32 cellular contexts compared by ENCODE assay signal in genomic region chr3:60307800-60308199, GRCh38.
"Had no signal": no experiment of that assay in that cellular context is flagged by ENCODE, and none has a peak within 500 bp of the region (broad histone marks: within the 10 kb centered on the region; RNA-seq: fewer than 3 reads in every experiment).

No MANE protein-coding gene starts in this region.

- H3K27me3 ChIP-seq: ascending aorta, cardiac muscle cell had no signal

- DNase-seq: activated CD4-positive, alpha-beta memory T cell treated with anti-CD3 and anti-CD28 coated beads, Interleukin-2, amount 10 ng/mL, durations not matched to agents 7 days and 5 days; activated CD4-positive, alpha-beta T cell treated with anti-CD3 and anti-CD28 coated beads for 1 hour; activated CD4-positive, alpha-beta T cell treated with anti-CD3 and anti-CD28 coated beads for 36 hours; activated CD4-positive, alpha-beta T cell treated with anti-CD3 and anti-CD28 coated beads for 48 hours; activated CD4-positive, alpha-beta T cell treated with anti-CD3 and anti-CD28 coated beads, Interleukin-2, amount 10 ng/mL, durations not matched to agents 7 days and 5 days; activated CD4-positive, alpha-beta T cell treated with anti-CD3 and anti-CD28 coated beads, Interleukin-2, amount 50 U/mL, for 48 hours; activated CD4-positive, CD25-positive, alpha-beta regulatory T cell; activated CD8-positive, alpha-beta memory T cell treated with anti-CD3 and anti-CD28 coated beads for 24 hours; activated CD8-positive, alpha-beta memory T cell treated with anti-CD3 and anti-CD28 coated beads, Interleukin-2, amount 10 ng/mL, durations not matched to agents 7 days and 5 days; activated CD8-positive, alpha-beta memory T cell treated with anti-CD3 and anti-CD28 coated beads, Interleukin-2, amount 50 U/mL, for 48 hours; activated CD8-positive, alpha-beta T cell treated with anti-CD3 and anti-CD28 coated beads, Interleukin-2, amount 10 ng/mL, durations not matched to agents 7 days and 5 days; activated effector memory CD4-positive, alpha-beta T cell treated with Interleukin-2 at 50 U/mL for 16 hours; activated gamma-delta T cell; activated naive CD4-positive, alpha-beta T cell treated with anti-CD3 and anti-CD28 coated beads, Interleukin-2, amount 10 ng/mL, durations not matched to agents 7 days and 5 days; activated naive CD4-positive, alpha-beta T cell treated with Interleukin-2 at 50 U/mL for 16 hours; activated naive CD8-positive, alpha-beta T cell treated with anti-CD3 and anti-CD28 coated beads, Interleukin-2, amount 10 ng/mL, durations not matched to agents 7 days and 5 days; activated naive CD8-positive, alpha-beta T cell treated with anti-CD3 and anti-CD28 coated beads, Interleukin-2, amount 50 U/mL, for 24 hours; activated T-cell treated with anti-CD3 and anti-CD28 coated beads, Interleukin-2, amount 50 U/mL, for 24 hours; activated T-cell treated with anti-CD3 and anti-CD28 coated beads, Interleukin-2, amount 50 U/mL, for 48 hours; amygdala; anterior cingulate cortex; caudate nucleus; cerebellar nuclear complex; T-helper 2 cell; T-helper 9 cell; WERI-Rb-1 had no signal

- H3K4me3 ChIP-seq: ascending aorta, cardiac muscle cell had no signal

- H3K9me3 ChIP-seq: ascending aorta had no signal

- ATAC-seq: activated CD4-positive, alpha-beta T cell treated with anti-CD3 and anti-CD28 coated beads for 36 hours; activated CD4-positive, CD25-positive, alpha-beta regulatory T cell treated with anti-CD3 and anti-CD28 coated beads, Interleukin-2, amount 50 U/mL, for 24 hours; activated CD8-positive, alpha-beta memory T cell treated with anti-CD3 and anti-CD28 coated beads, Interleukin-2, amount 10 ng/mL, durations not matched to agents 7 days and 5 days; activated CD8-positive, alpha-beta T cell treated with anti-CD3 and anti-CD28 coated beads, Interleukin-2, amount 10 ng/mL, durations not matched to agents 7 days and 5 days; activated naive CD8-positive, alpha-beta T cell treated with anti-CD3 and anti-CD28 coated beads, Interleukin-2, amount 50 U/mL, for 24 hours; WTC11 had no signal

- H3K27ac ChIP-seq: ascending aorta, cardiac muscle cell, WERI-Rb-1 had no signal

- H3K36me3 ChIP-seq: ascending aorta, cardiac muscle cell, WERI-Rb-1 had no signal

- FAIRE-seq: bronchial epithelial cell, TTC549 had no signal
